ENCODE assay signal across 16 cellular contexts in genomic region chr22:29275819-29276565, GRCh38. TPM values are rescaled to one million over a fixed set of nuclear protein-coding genes. Genes with fewer than 3 reads are reported as not detected.
DNase-seq lines count a peak whose midpoint lies in the region; ATAC-seq and TF ChIP-seq lines count a peak whose summit lies in the region.
"Had no signal": no experiment of that assay in that cellular context is flagged by ENCODE, and none has a peak within 500 bp of the region (broad histone marks: within the 10 kb centered on the region; RNA-seq: fewer than 3 reads in every experiment).

No MANE protein-coding gene starts in this region.

- H3K9me3 Mint-ChIP-seq in activated CD4-positive, alpha-beta memory T cell treated with anti-CD3 and anti-CD28 coated beads for 36 hours: no peaks in the 10 kb centered on the region
- no peaks in the 10 kb centered on the region for H3K9me3 Mint-ChIP-seq in activated CD4-positive, alpha-beta memory T cell treated with anti-CD3 and anti-CD28 coated beads, Interleukin-2, amount 10 ng/mL, durations not matched to agents 7 days and 5 days
- no peaks in the 10 kb centered on the region for H3K9me3 Mint-ChIP-seq in WTC11
- no peaks in the 10 kb centered on the region for H3K9me3 Mint-ChIP-seq in stimulated activated effector memory CD8-positive, alpha-beta T cell treated with anti-CD3 and anti-CD28 coated beads, Interleukin-12 subunit alpha, Interleukin-12 subunit beta, amount 100 ng/mL, for 72 hours

- H3K27ac ChIP-seq in thyroid gland (no peak overlapping the region), heart left ventricle (no peak overlapping the region)
- H3K27ac ChIP-seq: tibial artery had no signal

- WGBS in thyroid gland, 2 donors: 89% methylated on average over 3 of the region's 3 CpGs
- WGBS in heart left ventricle, 4 donors: 74 to 87% (median 80%) methylated on average over 3 of the region's 3 CpGs

- H3K27me3 ChIP-seq in thyroid gland (no peaks in the 10 kb centered on the region), heart left ventricle (no peaks in the 10 kb centered on the region)
- H3K27me3 ChIP-seq: tibial artery had no signal

- ATAC-seq in WTC11: no peak
- no peak for ATAC-seq in stimulated activated effector memory CD8-positive, alpha-beta T cell treated with anti-CD3 and anti-CD28 coated beads, Interleukin-12 subunit alpha, Interleukin-12 subunit beta, amount 100 ng/mL, for 72 hours
- ATAC-seq in heart left ventricle: no peak
- ATAC-seq: left ventricle myocardium superior had no signal

- H3K36me3 ChIP-seq in thyroid gland: peaks cover 70 to 73% of the 10 kb centered on the region in 2 donors
- peaks cover 0 to 100% (median 88%) of the 10 kb centered on the region in 9 donors for H3K36me3 ChIP-seq in heart left ventricle

- peaks cover 81% of the 10 kb centered on the region for H3K36me3 Mint-ChIP-seq in activated CD4-positive, alpha-beta memory T cell treated with anti-CD3 and anti-CD28 coated beads for 36 hours
- peaks cover 91% of the 10 kb centered on the region for H3K36me3 Mint-ChIP-seq in activated CD4-positive, alpha-beta memory T cell treated with anti-CD3 and anti-CD28 coated beads, Interleukin-2, amount 10 ng/mL, durations not matched to agents 7 days and 5 days (ENCODE audit: low read depth)
- H3K36me3 Mint-ChIP-seq in WTC11: peaks cover 95% of the 10 kb centered on the region
- peaks cover 100% of the 10 kb centered on the region for H3K36me3 Mint-ChIP-seq in stimulated activated effector memory CD8-positive, alpha-beta T cell treated with anti-CD3 and anti-CD28 coated beads, Interleukin-12 subunit alpha, Interleukin-12 subunit beta, amount 100 ng/mL, for 72 hours

- intact Hi-C loops in activated CD4-positive, alpha-beta memory T cell treated with anti-CD3 and anti-CD28 coated beads for 36 hours (cut with micrococcal nuclease): no loop called here
- intact Hi-C loops in thyroid gland (cut with DNase I): no loop called here
- intact Hi-C loops in heart left ventricle (cut with DNase I): no loop called here

- H3K4me3 ChIP-seq in thyroid gland (replicated peaks in 1 of 3) (no peak overlapping the region), heart left ventricle (no peak overlapping the region)
- H3K4me3 ChIP-seq: tibial artery had no signal

- TF ChIP-seq POLR2A in thyroid gland (IDR thresholded peaks at IDR 0.05) (no peak), heart left ventricle (IDR thresholded peaks at IDR 0.05) (no peak)

- H3K9me3 ChIP-seq in thyroid gland: no peaks in the 10 kb centered on the region
- H3K9me3 ChIP-seq in heart left ventricle: no peaks in the 10 kb centered on the region
- H3K9me3 ChIP-seq: tibial artery had no signal

- H3K27ac Mint-ChIP-seq in activated CD4-positive, alpha-beta memory T cell treated with anti-CD3 and anti-CD28 coated beads for 36 hours: peak overlapping the region; percentile 42
- H3K27ac Mint-ChIP-seq in activated CD4-positive, alpha-beta memory T cell treated with anti-CD3 and anti-CD28 coated beads, Interleukin-2, amount 10 ng/mL, durations not matched to agents 7 days and 5 days: no peak overlapping the region
- H3K27ac Mint-ChIP-seq in WTC11: peak overlapping the region; percentile 50; the same call in 1 of the 2 replicates
- peak overlapping the region; percentile 71 for H3K27ac Mint-ChIP-seq in stimulated activated effector memory CD8-positive, alpha-beta T cell treated with anti-CD3 and anti-CD28 coated beads, Interleukin-12 subunit alpha, Interleukin-12 subunit beta, amount 100 ng/mL, for 72 hours

- no peak for DNase-seq in activated CD4-positive, alpha-beta memory T cell treated with anti-CD3 and anti-CD28 coated beads for 36 hours
- DNase-seq in activated CD4-positive, alpha-beta memory T cell treated with anti-CD3 and anti-CD28 coated beads, Interleukin-2, amount 10 ng/mL, durations not matched to agents 7 days and 5 days: no peak
- DNase-seq in WTC11 (ENCODE audit: low spot score): no peak
- peak; percentile 48 for DNase-seq in kidney tubule cell (ENCODE audit: low spot score)
- no peak for DNase-seq in stimulated activated effector memory CD8-positive, alpha-beta T cell treated with anti-CD3 and anti-CD28 coated beads, Interleukin-12 subunit alpha, Interleukin-12 subunit beta, amount 100 ng/mL, for 72 hours (ENCODE audit: low spot score in 2 of 2)
- DNase-seq in GM10248 (ENCODE audit: extremely low spot score): no peak
- no peak for DNase-seq in thyroid gland
- DNase-seq in heart left ventricle: no peak
- DNase-seq: activated CD4-positive, alpha-beta T cell treated with anti-CD3 and anti-CD28 coated beads, Interleukin-2, amount 50 U/mL, for 48 hours; caudate nucleus; left ventricle myocardium superior; NCI-H1417 treated with DMSO at 0.1 percent for 48 hours; NCI-H510A treated with DMSO at 0.1 percent for 48 hours; OCI-M1; T-helper 1 cell had no signal

- CTCF ChIA-PET in activated CD4-positive, alpha-beta memory T cell treated with anti-CD3 and anti-CD28 coated beads for 36 hours (lab: Charles Lee): interaction anchor here (0.5 kb wide), 1 partner anchor 249 kb away, joined by 3 read pairs; no protein-coding TSS in a partner anchor
- CTCF ChIA-PET in activated CD4-positive, alpha-beta memory T cell treated with anti-CD3 and anti-CD28 coated beads, Interleukin-2, amount 10 ng/mL, durations not matched to agents 7 days and 5 days (lab: Charles Lee): interaction anchor here (1.0 kb wide), 1 partner anchor 9 kb away, joined by 4 read pairs; no protein-coding TSS in a partner anchor
- CTCF ChIA-PET in WTC11 (lab: Charles Lee): no interaction called here
- CTCF ChIA-PET in GM10248 (lab: Yijun Ruan, JAX): interaction anchor here (1.5 kb wide), 1 partner anchor 17 kb away, joined by 4 read pairs; no protein-coding TSS in a partner anchor

- H3K27me3 Mint-ChIP-seq in activated CD4-positive, alpha-beta memory T cell treated with anti-CD3 and anti-CD28 coated beads for 36 hours: no peaks in the 10 kb centered on the region
- no peaks in the 10 kb centered on the region for H3K27me3 Mint-ChIP-seq in activated CD4-positive, alpha-beta memory T cell treated with anti-CD3 and anti-CD28 coated beads, Interleukin-2, amount 10 ng/mL, durations not matched to agents 7 days and 5 days
- H3K27me3 Mint-ChIP-seq in WTC11 (ENCODE audit: low read depth): no peaks in the 10 kb centered on the region

- no peak for TF ChIP-seq CTCF in WTC11 (IDR thresholded peaks at IDR 0.05)
- TF ChIP-seq CTCF in GM10248 (IDR thresholded peaks at IDR 0.05; ENCODE audit: control extremely low read depth, extremely low read depth, low read depth, missing control alignments): no peak
- TF ChIP-seq CTCF in thyroid gland (IDR thresholded peaks at IDR 0.05): no peak
- TF ChIP-seq CTCF in heart left ventricle (IDR thresholded peaks at IDR 0.05): no peak

- POLR2A ChIA-PET in activated CD4-positive, alpha-beta memory T cell treated with anti-CD3 and anti-CD28 coated beads for 36 hours (lab: Charles Lee): no interaction called here
- POLR2A ChIA-PET in activated CD4-positive, alpha-beta memory T cell treated with anti-CD3 and anti-CD28 coated beads, Interleukin-2, amount 10 ng/mL, durations not matched to agents 7 days and 5 days (lab: Charles Lee): interaction anchor here (1.2 to 1.5 kb wide), 3 partner anchors 7 to 30 kb away, joined by 3 to 5 read pairs (median 4); partner anchors contain the start of gene GAS2L1
- POLR2A ChIA-PET in WTC11 (lab: Charles Lee) (no interaction called here), GM10248 (lab: Yijun Ruan, JAX) (interaction anchor here (0.6 kb wide), 1 partner anchor 108 kb away, joined by 3 read pairs; no protein-coding TSS in a partner anchor)

- no peak overlapping the region for H3K4me3 Mint-ChIP-seq in activated CD4-positive, alpha-beta memory T cell treated with anti-CD3 and anti-CD28 coated beads for 36 hours
- no peak overlapping the region for H3K4me3 Mint-ChIP-seq in activated CD4-positive, alpha-beta memory T cell treated with anti-CD3 and anti-CD28 coated beads, Interleukin-2, amount 10 ng/mL, durations not matched to agents 7 days and 5 days
- no peak overlapping the region for H3K4me3 Mint-ChIP-seq in WTC11
- no peak overlapping the region for H3K4me3 Mint-ChIP-seq in stimulated activated effector memory CD8-positive, alpha-beta T cell treated with anti-CD3 and anti-CD28 coated beads, Interleukin-12 subunit alpha, Interleukin-12 subunit beta, amount 100 ng/mL, for 72 hours

- H3K4me1 ChIP-seq in thyroid gland (peaks cover 10 to 19% of the 10 kb centered on the region in 2 donors), heart left ventricle (peaks cover 0 to 61% (median 34%) of the 10 kb centered on the region in 12 donors)

- H3K4me1 Mint-ChIP-seq in activated CD4-positive, alpha-beta memory T cell treated with anti-CD3 and anti-CD28 coated beads for 36 hours (ENCODE audit: low read depth): peaks cover 70% of the 10 kb centered on the region
- H3K4me1 Mint-ChIP-seq in activated CD4-positive, alpha-beta memory T cell treated with anti-CD3 and anti-CD28 coated beads, Interleukin-2, amount 10 ng/mL, durations not matched to agents 7 days and 5 days: peaks cover 64% of the 10 kb centered on the region
- peaks cover 17% of the 10 kb centered on the region for H3K4me1 Mint-ChIP-seq in WTC11
- H3K4me1 Mint-ChIP-seq in stimulated activated effector memory CD8-positive, alpha-beta T cell treated with anti-CD3 and anti-CD28 coated beads, Interleukin-12 subunit alpha, Interleukin-12 subunit beta, amount 100 ng/mL, for 72 hours: peaks cover 73% of the 10 kb centered on the region

RNA-seq across cellular contexts. Expression of gene EWSR1, which starts 7.9 kb away (rescaled TPM):
- total RNA-seq in activated CD4-positive, alpha-beta memory T cell treated with anti-CD3 and anti-CD28 coated beads for 36 hours: 100 to 1,000 TPM; 286 to 302 TPM
- total RNA-seq in activated CD4-positive, alpha-beta memory T cell treated with anti-CD3 and anti-CD28 coated beads, Interleukin-2, amount 10 ng/mL, durations not matched to agents 7 days and 5 days: 100 to 1,000 TPM; 308 to 311 TPM
- total RNA-seq in WTC11 (2021) (377 to 400 TPM (median 384 TPM) in 3 replicates), thyroid gland (100 to 1,000 TPM; 205 to 290 (median 258) TPM), heart left ventricle (100 to 1,000 TPM; 103 to 202 (median 138) TPM)
- polyA plus RNA-seq in heart left ventricle: 100 to 1,000 TPM in 1 of 2 donors, 10 to 100 TPM in 1; 94.3 to 138 TPM

RNA-seq across cellular contexts. Expression of gene RHBDD3, which starts 8.2 kb away (rescaled TPM):
- 10 to 100 TPM; 20.2 to 21.1 TPM for total RNA-seq in activated CD4-positive, alpha-beta memory T cell treated with anti-CD3 and anti-CD28 coated beads for 36 hours
- total RNA-seq in activated CD4-positive, alpha-beta memory T cell treated with anti-CD3 and anti-CD28 coated beads, Interleukin-2, amount 10 ng/mL, durations not matched to agents 7 days and 5 days: 10 to 100 TPM; 27.8 to 28.8 TPM
- 69.6 to 78.2 TPM (median 77.9 TPM) in 3 replicates for total RNA-seq in WTC11 (2021)
- 10 to 100 TPM; 27.8 to 54.9 (median 48.9) TPM for total RNA-seq in thyroid gland
- total RNA-seq in heart left ventricle: 10 to 100 TPM; 10.9 to 29.5 (median 12.6) TPM
- 10 to 100 TPM; 17.2 to 18.8 TPM for polyA plus RNA-seq in heart left ventricle

RNA-seq across cellular contexts. Expression of gene GAS2L1, which starts 30.5 kb away (rescaled TPM):
- total RNA-seq in activated CD4-positive, alpha-beta memory T cell treated with anti-CD3 and anti-CD28 coated beads for 36 hours: 1 to 10 TPM; 1.3 to 1.4 TPM
- total RNA-seq in activated CD4-positive, alpha-beta memory T cell treated with anti-CD3 and anti-CD28 coated beads, Interleukin-2, amount 10 ng/mL, durations not matched to agents 7 days and 5 days: 10 to 100 TPM; 22.5 to 23.4 TPM
- total RNA-seq in WTC11 (2021): 15.3 to 19.9 TPM (median 15.6 TPM) in 3 replicates
- total RNA-seq in thyroid gland: 10 to 100 TPM in 3 of 4 donors, 1 to 10 TPM in 1; 9.3 to 22.2 (median 15.7) TPM
- total RNA-seq in heart left ventricle: 10 to 100 TPM; 12.0 to 46.6 (median 16.8) TPM
- 10 to 100 TPM; 18.0 to 48.3 TPM for polyA plus RNA-seq in heart left ventricle

RNA-seq across cellular contexts. Expression of gene RASL10A, which starts 39.5 kb away (rescaled TPM):
- under 1 TPM in 1 of 2 experiments, not detected in 1; 0.62 TPM for total RNA-seq in activated CD4-positive, alpha-beta memory T cell treated with anti-CD3 and anti-CD28 coated beads for 36 hours
- total RNA-seq in activated CD4-positive, alpha-beta memory T cell treated with anti-CD3 and anti-CD28 coated beads, Interleukin-2, amount 10 ng/mL, durations not matched to agents 7 days and 5 days: under 1 TPM; 0.38 to 0.78 TPM
- total RNA-seq in WTC11 (2021) (1.1 to 1.6 TPM (median 1.6 TPM) in 3 replicates), thyroid gland (1 to 10 TPM in 1 of 4 donors, under 1 TPM in 1, not detected in 2; 0.67 to 1.7 TPM), heart left ventricle (1 to 10 TPM in 5 of 9 donors, under 1 TPM in 4; 0.29 to 5.8 (median 1.3) TPM)
- polyA plus RNA-seq in heart left ventricle: 1 to 10 TPM in 1 of 2 donors, under 1 TPM in 1; 0.95 to 1.1 TPM

Comparison
In these comparisons a context has a peak if more than half of its experiments do, and no peak if none do; other contexts are left out.
1. POLR2A ChIA-PET loops: an anchor here in activated CD4-positive, alpha-beta memory T cell treated with anti-CD3 and anti-CD28 coated beads, Interleukin-2, amount 10 ng/mL, durations not matched to agents 7 days and 5 days (1.2 to 1.5 kb wide) and GM10248 (0.6 kb wide); none called in activated CD4-positive, alpha-beta memory T cell treated with anti-CD3 and anti-CD28 coated beads for 36 hours and WTC11.